ENCODE assay signal across 8 cellular contexts in genomic region chr20:23357767-23358562, GRCh38. TPM values are rescaled to one million over a fixed set of nuclear protein-coding genes. Genes with fewer than 3 reads are reported as not detected.
A peak's percentile ranks its signal among the peaks of the same experiment; 100 is the strongest.
DNase-seq lines count a peak whose midpoint lies in the region; ATAC-seq and TF ChIP-seq lines count a peak whose summit lies in the region.

No MANE protein-coding gene starts in this region.

- H3K9me3 ChIP-seq in ascending aorta, result no peaks in the 10 kb centered on the region
- H3K9me3 ChIP-seq in right atrium auricular region, result no peaks in the 10 kb centered on the region
- no peaks in the 10 kb centered on the region for H3K9me3 ChIP-seq in prostate gland

- intact Hi-C loops in ascending aorta (cut with DNase I), result loop anchor here (1.0 to 10.0 kb wide), 4 partner anchors 8 to 1697 kb away; partner anchors contain the start of genes ACSS1, APMAP, NXT1 and SYNDIG1
- intact Hi-C loops in prostate gland (cut with DNase I), result loop anchor here (10.0 kb wide), 1 partner anchor 1697 kb away; the partner anchor contains the start of gene ACSS1

- H3K9me3 Mint-ChIP-seq in T-helper 2 cell treated with Interferon-gamma antibody and Interleukin-4, amounts not matched to agents 5 μg/mL and 100 μg/mL, for 36 hours, result no peaks in the 10 kb centered on the region

- peak overlapping the region; percentile 94 for H3K4me3 Mint-ChIP-seq in T-helper 2 cell treated with Interferon-gamma antibody and Interleukin-4, amounts not matched to agents 5 μg/mL and 100 μg/mL, for 36 hours

- H3K4me1 ChIP-seq in ascending aorta (peaks cover 3 to 13% of the 10 kb centered on the region in 2 donors), right atrium auricular region (peaks cover 0 to 33% of the 10 kb centered on the region in 2 donors), prostate gland (replicated peaks) (peaks cover 2% of the 10 kb centered on the region), urinary bladder (ENCODE audit: insufficient read depth) (peaks cover 4% of the 10 kb centered on the region)

- H3K27ac ChIP-seq in ascending aorta (peak overlapping the region; percentile 92 to 96), right atrium auricular region (peak overlapping the region; percentile 97), prostate gland (peak overlapping the region; percentile 86 to 95), urinary bladder (ENCODE audit: low read depth) (peak overlapping the region; percentile 98)

- H3K4me1 Mint-ChIP-seq in T-helper 2 cell treated with Interferon-gamma antibody and Interleukin-4, amounts not matched to agents 5 μg/mL and 100 μg/mL, for 36 hours (ENCODE audit: low read depth), result peaks cover 21% of the 10 kb centered on the region

- H3K4me3 ChIP-seq in ascending aorta (peak overlapping the region; percentile 61 to 66), right atrium auricular region (peak overlapping the region; percentile 54 to 68), prostate gland (peak overlapping the region; percentile 50 to 60), urinary bladder (ENCODE audit: low read depth, low read length) (peak overlapping the region; percentile 48)

- ATAC-seq in GM18505 (IDR thresholded peaks at IDR 0.05; ENCODE audit: unreplicated experiment), result peak; percentile 72
- peak; percentile 74 for ATAC-seq in HG02970 (IDR thresholded peaks at IDR 0.05; ENCODE audit: low FRiP score, unreplicated experiment)

- WGBS in prostate gland, result under 1% methylated on average over 64 of the region's 71 CpGs
- WGBS in urinary bladder, result under 1% methylated on average over 71 of the region's 71 CpGs

- H3K36me3 ChIP-seq in ascending aorta, result peaks cover 11 to 12% of the 10 kb centered on the region in 2 donors
- H3K36me3 ChIP-seq in right atrium auricular region, result peaks cover 12% of the 10 kb centered on the region
- H3K36me3 ChIP-seq in prostate gland, result no peaks in the 10 kb centered on the region
- H3K36me3 ChIP-seq in urinary bladder (ENCODE audit: insufficient read depth), result no peaks in the 10 kb centered on the region

- peaks cover 16% of the 10 kb centered on the region for H3K36me3 Mint-ChIP-seq in T-helper 2 cell treated with Interferon-gamma antibody and Interleukin-4, amounts not matched to agents 5 μg/mL and 100 μg/mL, for 36 hours (ENCODE audit: low read depth)

- peak overlapping the region; percentile 95 for H3K27ac Mint-ChIP-seq in T-helper 2 cell treated with Interferon-gamma antibody and Interleukin-4, amounts not matched to agents 5 μg/mL and 100 μg/mL, for 36 hours

- H3K27me3 Mint-ChIP-seq in T-helper 2 cell treated with Interferon-gamma antibody and Interleukin-4, amounts not matched to agents 5 μg/mL and 100 μg/mL, for 36 hours (ENCODE audit: low read depth), result no peaks in the 10 kb centered on the region

- H3K27me3 ChIP-seq in ascending aorta (no peaks in the 10 kb centered on the region), right atrium auricular region (no peaks in the 10 kb centered on the region), prostate gland (replicated peaks; ENCODE audit: insufficient read depth) (no peaks in the 10 kb centered on the region)

- peak; percentile 70 for DNase-seq in NCI-H187 treated with DMSO at 0.1 percent for 48 hours (lab: John Stamatoyannopoulos, UW)
- DNase-seq in T-helper 2 cell treated with Interferon-gamma antibody and Interleukin-4, amounts not matched to agents 5 μg/mL and 100 μg/mL, for 36 hours (ENCODE audit: low spot score), result peak; percentile 100
- peak; percentile 100 for DNase-seq in ascending aorta (ENCODE audit: low spot score in 2 of 2)
- peak; percentile 100 for DNase-seq in right atrium auricular region (ENCODE audit: low spot score)
- DNase-seq in prostate gland (ENCODE audit: low spot score), result peak; percentile 100

- TF ChIP-seq POLR2A in GM18505 (IDR thresholded peaks at IDR 0.05; ENCODE audit: borderline replicate concordance, extremely low read depth, insufficient read depth, insufficient read length), result peak; percentile 76
- peak; percentile 68 for TF ChIP-seq POLR2A in prostate gland (IDR thresholded peaks at IDR 0.05)

- TF ChIP-seq CTCF in ascending aorta (IDR thresholded peaks at IDR 0.05), result no peak
- peak in 1 of 2 donors; percentile 18 for TF ChIP-seq CTCF in right atrium auricular region (IDR thresholded peaks at IDR 0.05)
- TF ChIP-seq CTCF in prostate gland (IDR thresholded peaks at IDR 0.05), result peak in 2 of 4 experiments; percentile 37 to 44

RNA-seq across cellular contexts. Expression of gene GZF1, which starts 4.0 kb away (rescaled TPM):
- total RNA-seq in ascending aorta (54.8 TPM), right atrium auricular region (10 to 100 TPM; 14.9 TPM), prostate gland (10 to 100 TPM in 1 of 2 donors, 1 to 10 TPM in 1; 9.4 to 45.3 TPM), urinary bladder (14.1 TPM)
- 18.3 TPM for polyA plus RNA-seq in urinary bladder

RNA-seq across cellular contexts. Expression of gene NXT1, which starts 7.4 kb away (rescaled TPM):
- total RNA-seq in ascending aorta, result 50.0 TPM
- total RNA-seq in right atrium auricular region, result 10 to 100 TPM; 16.1 to 19.1 TPM
- 10 to 100 TPM; 39.2 to 59.8 TPM for total RNA-seq in prostate gland
- total RNA-seq in urinary bladder, result 19.4 TPM
- 30.4 TPM for polyA plus RNA-seq in urinary bladder

Comparison
In these comparisons a context has a peak if more than half of its experiments do, and no peak if none do; other contexts are left out.
1. Peak in every context shown above with its lines: DNase-seq, ATAC-seq, H3K4me3 ChIP-seq and H3K27ac ChIP-seq.